ENCODE assay signal across 1 cellular context in genomic region chr22:46738642-46738960, GRCh38.
TF ChIP-seq lines count a peak whose summit lies in the region.

No MANE protein-coding gene starts in this region.

TF ChIP-seq in HCT116, 20 proteins besides CTCF, POLR2A, EP300 and RAD21 (continued from another document):
- no peak for TF ChIP-seq EZH2phosphoT487 (IDR thresholded peaks at IDR 0.05; ENCODE audit: borderline replicate concordance)
- TF ChIP-seq CBX3 (IDR thresholded peaks at IDR 0.05; ENCODE audit: low read depth) = no peak
- TF ChIP-seq SIN3A (IDR thresholded peaks at IDR 0.05; ENCODE audit: low read depth) = no peak
- no peak for TF ChIP-seq ZFX (IDR thresholded peaks at IDR 0.05)
- no peak for TF ChIP-seq ELF1 (IDR thresholded peaks at IDR 0.05; ENCODE audit: borderline replicate concordance, low read depth)
- TF ChIP-seq CEBPB (IDR thresholded peaks at IDR 0.05; ENCODE audit: low read depth) = no peak
- TF ChIP-seq SP1 (IDR thresholded peaks at IDR 0.05; ENCODE audit: low read depth) = no peak
- TF ChIP-seq EGR1 (IDR thresholded peaks at IDR 0.05; ENCODE audit: low read depth) = no peak
- no peak for TF ChIP-seq FOSL1 (IDR thresholded peaks at IDR 0.05; ENCODE audit: low read depth)
- no peak for TF ChIP-seq MAX (IDR thresholded peaks at IDR 0.05)
- no peak for TF ChIP-seq EZH2 (IDR thresholded peaks at IDR 0.05)
- TF ChIP-seq ZNF274 (IDR thresholded peaks at IDR 0.05; ENCODE audit: low read depth, low read length) = no peak
- TF ChIP-seq SRF (IDR thresholded peaks at IDR 0.05; ENCODE audit: low read depth) = no peak
